Comparison of ENCODE assay signal across 21 cellular contexts in the genomic region with DNA sequence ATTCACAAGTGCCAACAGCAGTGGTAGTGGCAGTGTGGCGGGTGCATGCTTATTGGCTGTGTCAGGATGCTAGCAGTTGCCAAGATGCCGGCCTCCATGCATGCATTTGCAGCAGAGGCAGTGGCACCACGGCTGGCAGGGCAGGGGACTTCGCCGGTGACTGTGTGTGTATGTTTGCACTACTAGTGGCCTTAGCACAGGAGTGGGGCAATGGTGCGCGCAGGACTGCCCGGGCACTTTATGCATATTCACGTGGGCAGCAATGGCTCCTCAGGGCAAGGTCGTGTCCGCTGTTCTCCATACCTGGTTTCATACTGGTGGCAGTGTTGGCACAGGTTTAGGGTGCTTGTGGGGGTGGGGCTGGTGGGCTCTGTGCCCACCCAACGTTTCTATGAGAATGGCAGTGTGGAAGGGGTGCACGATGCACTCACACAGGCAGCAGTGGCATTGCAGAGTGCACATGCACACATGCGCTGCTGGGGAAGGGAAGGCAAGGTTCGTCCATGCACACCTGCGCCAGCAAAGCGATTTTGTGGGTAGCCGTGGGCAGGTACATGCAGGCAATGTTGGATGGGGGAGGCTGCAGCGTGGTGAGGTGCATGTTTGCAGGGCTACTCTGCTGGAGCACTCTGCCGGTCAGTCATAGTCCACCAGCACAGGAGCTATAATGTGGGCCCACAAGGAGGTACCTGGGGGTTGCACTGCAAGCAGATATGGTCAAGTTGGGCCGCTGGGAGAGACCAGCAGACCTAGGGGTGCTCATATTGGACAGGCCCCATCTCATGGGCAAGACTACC.
"Had no signal": no experiment of that assay in that cellular context is flagged by ENCODE, and none has a peak within 500 bp of the region (broad histone marks: within the 10 kb centered on the region; RNA-seq: fewer than 3 reads in every experiment).

No MANE protein-coding gene starts in this region.

- H3K27ac ChIP-seq: gastrocnemius medialis, neural progenitor cell, pancreas, skin epidermis, thoracic aorta, tibial nerve, upper lobe of right lung, uterus had no signal

- H3K4me3 ChIP-seq: gastrocnemius medialis, neural progenitor cell, pancreas, skin epidermis, thoracic aorta, tibial nerve, upper lobe of right lung, uterus had no signal

- ATAC-seq: gastrocnemius medialis; left lobe of liver; naive thymus-derived CD4-positive, alpha-beta T cell; pancreas; stimulated activated naive B cell treated with anti-CD40 and anti-IgM and Interleukin-4, amounts not matched to agents 10 μg/mL and 1 μg/mL and 100 μg/mL, for 72 hours; upper lobe of right lung had no signal

- H3K4me2 ChIP-seq: neural progenitor cell had no signal

- H3K9ac ChIP-seq: neural progenitor cell had no signal

- H3K36me3 ChIP-seq: gastrocnemius medialis, neural progenitor cell, pancreas, thoracic aorta, tibial nerve, upper lobe of right lung, uterus had no signal

- H2AFZ ChIP-seq: neural progenitor cell had no signal

- FAIRE-seq: keratinocyte, pancreas had no signal

- H3K27me3 ChIP-seq: gastrocnemius medialis, neural progenitor cell, pancreas, tibial nerve, upper lobe of right lung, uterus had no signal

- DNase-seq: cortex of kidney; foreskin fibroblast; gastrocnemius medialis; head of caudate nucleus; mammary epithelial cell; mesendoderm; midbrain; naive thymus-derived CD4-positive, alpha-beta T cell; nucleus accumbens; stimulated activated CD4-positive, alpha-beta T cell treated with anti-CD3 and anti-CD28 coated beads, Interleukin-15, amount 100 ng/mL, for 24 hours; stimulated activated CD4-positive, alpha-beta T cell treated with anti-CD3 and anti-CD28 coated beads, Interleukin-2, amount 100 ng/mL, for 48 hours; stimulated activated naive B cell treated with anti-CD40 and anti-IgM and Interleukin-4, amounts not matched to agents 10 μg/mL and 1 μg/mL and 100 μg/mL, for 72 hours; upper lobe of right lung; uterus had no signal

- H3K4me1 ChIP-seq: gastrocnemius medialis, neural progenitor cell, pancreas, tibial nerve, upper lobe of right lung, uterus had no signal

- H3K9me3 ChIP-seq: gastrocnemius medialis, pancreas, thoracic aorta, tibial nerve, upper lobe of right lung, uterus had no signal
